1 cellular context compared by ENCODE assay signal in the genomic region with DNA sequence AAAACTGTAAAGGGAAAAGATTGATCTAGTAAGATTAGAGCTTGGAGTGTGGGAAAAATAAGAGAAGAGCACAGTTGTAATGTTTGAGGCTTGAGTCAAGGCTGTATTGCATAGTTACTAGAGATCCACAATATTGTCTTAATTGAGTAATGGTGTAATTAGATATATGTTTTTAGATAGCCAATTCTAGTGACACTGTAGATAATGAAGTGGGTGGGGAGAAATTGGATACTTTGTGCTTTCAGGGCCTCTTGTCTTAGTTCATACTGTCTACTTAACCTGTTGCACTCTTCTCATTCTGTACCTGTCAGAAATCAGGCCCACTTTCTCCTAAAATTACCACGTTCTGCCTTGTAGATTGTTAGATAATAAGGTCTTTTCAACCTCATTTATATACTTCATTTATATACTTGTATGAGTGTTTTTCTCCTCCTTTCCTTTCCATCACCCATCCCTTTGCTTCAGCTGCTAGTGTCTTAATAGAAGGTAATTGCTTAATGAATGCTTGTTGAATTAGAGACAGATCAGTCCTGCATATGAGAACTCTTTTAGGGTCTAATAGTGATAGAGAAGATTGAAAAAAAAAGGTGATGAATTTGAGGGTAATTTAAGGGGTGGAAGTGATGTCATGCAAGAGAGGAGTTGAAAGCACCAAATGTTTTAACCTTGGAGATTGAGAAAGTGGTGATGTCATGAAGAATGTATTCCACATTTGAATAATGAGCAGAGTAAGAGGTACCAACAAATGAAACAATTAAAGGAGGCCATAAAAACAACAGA.
TF ChIP-seq lines count a peak whose summit lies in the region.

No MANE protein-coding gene starts in this region.

TF ChIP-seq in HepG2, 621 proteins besides CTCF, POLR2A, EP300 and RAD21:
- peak; percentile 90 for TF ChIP-seq ATF7 (IDR thresholded peaks at IDR 0.05)
- no peak for TF ChIP-seq ATF7 (CRISPR knock-in tag; IDR thresholded peaks at IDR 0.05)
- TF ChIP-seq TOPORS (CRISPR knock-in tag; IDR thresholded peaks at IDR 0.05) = no peak
- peak; percentile 76 for TF ChIP-seq CREB1 (IDR thresholded peaks at IDR 0.05)
- TF ChIP-seq CREB1 (CRISPR knock-in tag; IDR thresholded peaks at IDR 0.05) = no peak
TF ChIP-seq in HepG2: peak in this region for 2.
